ENCODE assay signal across 1 cellular context in genomic region chr7:26723140-26723539, GRCh38.
TF ChIP-seq lines count a peak whose summit lies in the region.

No MANE protein-coding gene starts in this region.

TF ChIP-seq in endothelial cell of umbilical vein, 7 proteins besides CTCF, POLR2A, EP300 and RAD21 (continued from another document):
- TF ChIP-seq POLR2AphosphoS5 (IDR thresholded peaks at IDR 0.05; ENCODE audit: insufficient read depth, low read depth, low read length): no peak
- no peak for TF ChIP-seq JUN (IDR thresholded peaks at IDR 0.05; ENCODE audit: borderline replicate concordance, insufficient read depth, insufficient read length, low read depth)
- no peak for TF ChIP-seq FOS (IDR thresholded peaks at IDR 0.05; ENCODE audit: borderline replicate concordance, insufficient read depth, low read length)
- TF ChIP-seq EZH2 (IDR thresholded peaks at IDR 0.05; ENCODE audit: borderline replicate concordance, low read depth, low read length, severe bottlenecking): no peak
- no peak for TF ChIP-seq GATA2 (IDR thresholded peaks at IDR 0.05; ENCODE audit: insufficient read depth, insufficient read length, low read depth, low read length)
- no peak for TF ChIP-seq MAX (IDR thresholded peaks at IDR 0.05; ENCODE audit: insufficient read depth, insufficient read length)
TF ChIP-seq in endothelial cell of umbilical vein: peak in this region for 0.
